In the genomic region with DNA sequence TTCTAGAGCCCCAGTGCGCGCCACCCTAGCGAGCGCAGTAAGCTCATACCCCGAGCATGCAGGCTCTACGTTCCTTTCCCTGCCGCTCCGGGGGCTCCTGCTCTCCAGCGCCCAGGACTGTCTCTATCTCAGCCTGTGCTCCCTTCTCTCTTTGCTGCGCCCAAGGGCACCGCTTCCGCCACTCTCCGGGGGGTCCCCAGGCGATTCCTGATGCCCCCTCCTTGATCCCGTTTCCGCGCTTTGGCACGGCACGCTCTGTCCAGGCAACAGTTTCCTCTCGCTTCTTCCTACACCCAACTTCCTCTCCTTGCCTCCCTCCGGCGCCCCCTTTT, we compare ENCODE assay signal across 11 cellular contexts. TPM values are rescaled to one million over a fixed set of nuclear protein-coding genes. Genes with fewer than 3 reads are reported as not detected.
DNase-seq lines count a peak whose midpoint lies in the region; ATAC-seq and TF ChIP-seq lines count a peak whose summit lies in the region.
"Had no signal": no experiment of that assay in that cellular context is flagged by ENCODE, and none has a peak within 500 bp of the region (broad histone marks: within the 10 kb centered on the region; RNA-seq: fewer than 3 reads in every experiment).

No MANE protein-coding gene starts in this region.

- DNase-seq in Daoy (ENCODE audit: low read depth) (peak; percentile 69), ascending aorta (ENCODE audit: low spot score in 2 of 2) (no peak), progenitor cell of endocrine pancreas (ENCODE audit: low spot score, unreplicated experiment) (no peak), NOMO-1 treated with DMSO at 0.1 percent for 48 hours (lab: John Stamatoyannopoulos, UW; ENCODE audit: unreplicated experiment) (no peak), HFFc6 (no peak), natural killer cell (no peak)
- DNase-seq in activated naive CD4-positive, alpha-beta T cell treated with anti-CD3 and anti-CD28 coated beads, Interleukin-2, amount 10 ng/mL, durations not matched to agents 7 days and 5 days, result no peak
- DNase-seq: activated CD8-positive, alpha-beta memory T cell treated with anti-CD3 and anti-CD28 coated beads, Interleukin-2, amount 50 U/mL, for 4 hours; CD4-positive, alpha-beta memory T cell had no signal

- no peak for ATAC-seq in natural killer cell

- H3K4me1 Mint-ChIP-seq in progenitor cell of endocrine pancreas (ENCODE audit: low read depth), result peaks cover 16% of the 10 kb centered on the region
- H3K4me1 Mint-ChIP-seq in HFFc6 (ENCODE audit: low read depth), result peaks cover 7% of the 10 kb centered on the region
- H3K4me1 Mint-ChIP-seq in natural killer cell, result peaks cover 0 to 23% of the 10 kb centered on the region in 2 donors
- H3K4me1 Mint-ChIP-seq in activated naive CD4-positive, alpha-beta T cell treated with anti-CD3 and anti-CD28 coated beads, Interleukin-2, amount 10 ng/mL, durations not matched to agents 7 days and 5 days, result peaks cover 17% of the 10 kb centered on the region

- TF ChIP-seq CTCF in ascending aorta (IDR thresholded peaks at IDR 0.05) (no peak), progenitor cell of endocrine pancreas (IDR thresholded peaks at IDR 0.05; ENCODE audit: unreplicated experiment) (no peak), HFFc6 (IDR thresholded peaks at IDR 0.05) (no peak), natural killer cell (IDR thresholded peaks at IDR 0.05) (no peak)

- peak overlapping the region; percentile 29 for H3K9ac ChIP-seq in iPS-15b (ENCODE audit: low read depth, low read length)

- H3K36me3 Mint-ChIP-seq in progenitor cell of endocrine pancreas (ENCODE audit: insufficient read depth) (no peaks in the 10 kb centered on the region), HFFc6 (ENCODE audit: low read depth) (no peaks in the 10 kb centered on the region), natural killer cell (no peaks in the 10 kb centered on the region)
- no peaks in the 10 kb centered on the region for H3K36me3 Mint-ChIP-seq in activated naive CD4-positive, alpha-beta T cell treated with anti-CD3 and anti-CD28 coated beads, Interleukin-2, amount 10 ng/mL, durations not matched to agents 7 days and 5 days
- H3K36me3 Mint-ChIP-seq: CD4-positive, alpha-beta memory T cell had no signal

- intact Hi-C loops in ascending aorta (cut with DNase I) (no loop called here), natural killer cell (cut with micrococcal nuclease) (no loop called here)

- H3K9me3 Mint-ChIP-seq in progenitor cell of endocrine pancreas (ENCODE audit: low read depth) (no peaks in the 10 kb centered on the region), HFFc6 (no peaks in the 10 kb centered on the region; the same call in 1 of the 2 replicates), natural killer cell (no peaks in the 10 kb centered on the region)
- no peaks in the 10 kb centered on the region for H3K9me3 Mint-ChIP-seq in activated naive CD4-positive, alpha-beta T cell treated with anti-CD3 and anti-CD28 coated beads, Interleukin-2, amount 10 ng/mL, durations not matched to agents 7 days and 5 days
- H3K9me3 Mint-ChIP-seq: dendritic cell treated with granulocyte-macrophage colony-stimulating factor and Interleukin-4, amounts not matched to agents 40 ng/mL and 50 ng/mL, for 4 days had no signal

- H3K27me3 Mint-ChIP-seq in progenitor cell of endocrine pancreas, result peaks cover 96% of the 10 kb centered on the region
- peaks cover 11% of the 10 kb centered on the region for H3K27me3 Mint-ChIP-seq in HFFc6 (ENCODE audit: insufficient read depth)
- H3K27me3 Mint-ChIP-seq in natural killer cell (ENCODE audit: low read depth in 2 of 2), result peaks cover 61 to 86% of the 10 kb centered on the region in 2 donors
- H3K27me3 Mint-ChIP-seq in activated naive CD4-positive, alpha-beta T cell treated with anti-CD3 and anti-CD28 coated beads, Interleukin-2, amount 10 ng/mL, durations not matched to agents 7 days and 5 days, result peaks cover 61% of the 10 kb centered on the region

- H3K9me3 ChIP-seq in ascending aorta (no peaks in the 10 kb centered on the region), iPS-15b (ENCODE audit: control insufficient read depth, insufficient read depth, low read length) (no peaks in the 10 kb centered on the region)

- H3K4me1 ChIP-seq in ascending aorta (no peaks in the 10 kb centered on the region), iPS-15b (ENCODE audit: control insufficient read depth, insufficient read depth, low read length) (no peaks in the 10 kb centered on the region)

- H3K4me3 ChIP-seq in ascending aorta (peak overlapping the region; percentile 21 to 51), iPS-15b (ENCODE audit: low read depth, low read length) (peak overlapping the region; percentile 76)

- CTCF ChIA-PET in activated naive CD4-positive, alpha-beta T cell treated with anti-CD3 and anti-CD28 coated beads, Interleukin-2, amount 10 ng/mL, durations not matched to agents 7 days and 5 days (lab: Charles Lee), result no interaction called here

- no peaks in the 10 kb centered on the region for H3K36me3 ChIP-seq in ascending aorta
- H3K36me3 ChIP-seq in iPS-15b (ENCODE audit: control insufficient read depth, insufficient read depth, low read length), result no peaks in the 10 kb centered on the region

- H3K27ac Mint-ChIP-seq in progenitor cell of endocrine pancreas (no peak overlapping the region), HFFc6 (no peak overlapping the region), natural killer cell (no peak overlapping the region)
- no peak overlapping the region for H3K27ac Mint-ChIP-seq in activated naive CD4-positive, alpha-beta T cell treated with anti-CD3 and anti-CD28 coated beads, Interleukin-2, amount 10 ng/mL, durations not matched to agents 7 days and 5 days
- H3K27ac Mint-ChIP-seq: CD4-positive, alpha-beta memory T cell; dendritic cell treated with granulocyte-macrophage colony-stimulating factor and Interleukin-4, amounts not matched to agents 40 ng/mL and 50 ng/mL, for 4 days had no signal

- H3K4me3 Mint-ChIP-seq in progenitor cell of endocrine pancreas (ENCODE audit: low read depth) (peak overlapping the region; percentile 68), HFFc6 (no peak overlapping the region), natural killer cell (no peak overlapping the region)
- no peak overlapping the region for H3K4me3 Mint-ChIP-seq in activated naive CD4-positive, alpha-beta T cell treated with anti-CD3 and anti-CD28 coated beads, Interleukin-2, amount 10 ng/mL, durations not matched to agents 7 days and 5 days
- H3K4me3 Mint-ChIP-seq: dendritic cell treated with granulocyte-macrophage colony-stimulating factor and Interleukin-4, amounts not matched to agents 40 ng/mL and 50 ng/mL, for 4 days had no signal

- no peaks in the 10 kb centered on the region for H3K27me3 ChIP-seq in ascending aorta
- H3K27me3 ChIP-seq in iPS-15b (ENCODE audit: control insufficient read depth, insufficient read depth, low read length), result peaks cover 90% of the 10 kb centered on the region

- H3K27ac ChIP-seq in ascending aorta, result no peak overlapping the region

RNA-seq across cellular contexts. Expression of a gene that starts 0.8 kb away (rescaled TPM):
- total RNA-seq in Daoy (2014; rRNA removed; shearing (Covaris generic)), result 1.8 and 2.7 TPM in 2 replicates
- total RNA-seq in ascending aorta, result not detected
- total RNA-seq in progenitor cell of endocrine pancreas, result not detected in 2 replicates
- not detected for total RNA-seq in HFFc6 (2021; fragmentation: NEBNext Ultra II Directional; extraction: Animal tissue kit (Norgen Biotek cat#: 25700))
- not detected for total RNA-seq in natural killer cell
- total RNA-seq: CD4-positive, alpha-beta memory T cell had no signal
